9 cellular contexts compared by ENCODE assay signal in the genomic region with DNA sequence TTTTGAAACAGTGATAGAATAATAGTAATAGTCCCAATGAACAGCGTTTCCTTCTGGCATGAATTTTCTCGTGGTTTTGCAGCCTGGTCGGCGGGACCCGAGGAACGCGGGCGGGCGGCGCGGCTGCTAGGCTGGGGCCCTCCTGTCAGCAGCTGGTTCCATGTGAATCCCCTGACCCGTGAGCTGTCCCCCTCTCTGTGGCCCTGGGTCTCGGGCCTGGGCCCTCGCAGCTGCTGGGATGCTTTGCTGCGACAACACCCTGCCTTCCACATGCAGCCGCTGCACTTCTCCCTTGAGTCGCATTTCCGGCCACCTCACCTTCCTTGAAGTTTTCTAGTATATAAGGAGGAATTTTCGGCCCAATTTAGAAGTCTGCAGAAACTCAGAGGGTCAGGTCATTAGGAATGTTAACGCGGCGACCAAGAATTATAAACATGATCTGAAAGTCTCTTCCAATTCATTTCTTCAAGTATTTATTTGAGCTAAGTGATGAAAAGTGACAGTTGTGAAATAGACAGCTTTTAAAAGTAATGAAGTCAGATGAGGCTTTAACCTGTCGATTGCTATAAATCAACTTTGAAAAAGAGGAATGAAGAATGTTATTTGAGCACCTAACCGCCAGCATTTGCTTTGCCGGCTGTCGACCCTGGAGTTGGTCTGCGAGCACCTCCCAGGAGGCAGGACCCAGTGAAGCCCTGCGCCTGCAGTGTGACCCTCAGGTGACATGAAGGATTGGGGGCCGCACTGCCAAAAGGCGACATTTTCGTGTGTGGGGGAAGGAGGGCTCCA. TPM values are rescaled to one million over a fixed set of nuclear protein-coding genes. Genes with fewer than 3 reads are reported as not detected.
DNase-seq lines count a peak whose midpoint lies in the region; ATAC-seq lines count a peak whose summit lies in the region.
"Had no signal": no experiment of that assay in that cellular context is flagged by ENCODE, and none has a peak within 500 bp of the region (broad histone marks: within the 10 kb centered on the region; RNA-seq: fewer than 3 reads in every experiment).

No MANE protein-coding gene starts in this region.

- peak overlapping the region; percentile 77 for H3K27ac Mint-ChIP-seq in activated CD8-positive, alpha-beta memory T cell treated with anti-CD3 and anti-CD28 coated beads, Interleukin-2, amount 10 ng/mL, durations not matched to agents 7 days and 5 days
- no peak overlapping the region for H3K27ac Mint-ChIP-seq in activated naive CD8-positive, alpha-beta T cell
- peak overlapping the region in 1 of 6 donors; percentile 71 for H3K27ac Mint-ChIP-seq in immature natural killer cell
- no peak overlapping the region for H3K27ac Mint-ChIP-seq in stimulated activated naive CD8-positive, alpha-beta T cell treated with anti-CD3 and anti-CD28 coated beads, Interleukin-15, amount 100 ng/mL, for 72 hours

- H3K4me3 Mint-ChIP-seq in activated CD8-positive, alpha-beta memory T cell treated with anti-CD3 and anti-CD28 coated beads, Interleukin-2, amount 10 ng/mL, durations not matched to agents 7 days and 5 days: peak overlapping the region; percentile 74
- peak overlapping the region; percentile 84 for H3K4me3 Mint-ChIP-seq in activated naive CD8-positive, alpha-beta T cell
- H3K4me3 Mint-ChIP-seq in immature natural killer cell: peak overlapping the region; percentile 88 to 95 (median 92)
- peak overlapping the region; percentile 88 for H3K4me3 Mint-ChIP-seq in stimulated activated naive CD8-positive, alpha-beta T cell treated with anti-CD3 and anti-CD28 coated beads, Interleukin-15, amount 100 ng/mL, for 72 hours

- H3K4me1 Mint-ChIP-seq in activated CD8-positive, alpha-beta memory T cell treated with anti-CD3 and anti-CD28 coated beads, Interleukin-2, amount 10 ng/mL, durations not matched to agents 7 days and 5 days: peaks cover 20% of the 10 kb centered on the region
- H3K4me1 Mint-ChIP-seq in activated naive CD8-positive, alpha-beta T cell (ENCODE audit: low read depth): peaks cover 27% of the 10 kb centered on the region
- H3K4me1 Mint-ChIP-seq in immature natural killer cell: peaks cover 25 to 27% of the 10 kb centered on the region in 2 donors
- peaks cover 40% of the 10 kb centered on the region for H3K4me1 Mint-ChIP-seq in stimulated activated naive CD8-positive, alpha-beta T cell treated with anti-CD3 and anti-CD28 coated beads, Interleukin-15, amount 100 ng/mL, for 72 hours

- no peak for DNase-seq in activated CD8-positive, alpha-beta memory T cell treated with anti-CD3 and anti-CD28 coated beads, Interleukin-2, amount 10 ng/mL, durations not matched to agents 7 days and 5 days
- no peak for DNase-seq in activated CD8-positive, alpha-beta memory T cell treated with anti-CD3 and anti-CD28 coated beads for 24 hours
- DNase-seq in immature natural killer cell (no peak), NCI-H2107 (lab: John Stamatoyannopoulos, UW) (no peak), NCI-H2029 (lab: John Stamatoyannopoulos, UW) (no peak)
- no peak for DNase-seq in stimulated activated naive CD8-positive, alpha-beta T cell treated with anti-CD3 and anti-CD28 coated beads, Interleukin-15, amount 100 ng/mL, for 72 hours
- DNase-seq: NCI-H524 treated with DMSO at 0.1 percent for 48 hours had no signal

- H3K9me3 Mint-ChIP-seq in activated CD8-positive, alpha-beta memory T cell treated with anti-CD3 and anti-CD28 coated beads, Interleukin-2, amount 10 ng/mL, durations not matched to agents 7 days and 5 days (ENCODE audit: low read depth): peaks cover 2% of the 10 kb centered on the region
- H3K9me3 Mint-ChIP-seq in activated naive CD8-positive, alpha-beta T cell (ENCODE audit: low read depth): no peaks in the 10 kb centered on the region
- peaks cover 0 to 37% (median 10%) of the 10 kb centered on the region in 6 donors for H3K9me3 Mint-ChIP-seq in immature natural killer cell
- H3K9me3 Mint-ChIP-seq in stimulated activated naive CD8-positive, alpha-beta T cell treated with anti-CD3 and anti-CD28 coated beads, Interleukin-15, amount 100 ng/mL, for 72 hours: peaks cover 2 to 8% of the 10 kb centered on the region in 2 donors

- CTCF ChIA-PET in activated CD8-positive, alpha-beta memory T cell treated with anti-CD3 and anti-CD28 coated beads, Interleukin-2, amount 10 ng/mL, durations not matched to agents 7 days and 5 days (lab: Charles Lee): interaction anchor here (1.5 kb wide), 1 partner anchor 535 kb away, joined by 4 read pairs; no protein-coding TSS in a partner anchor

- no peak for ATAC-seq in activated CD8-positive, alpha-beta memory T cell treated with anti-CD3 and anti-CD28 coated beads, Interleukin-2, amount 10 ng/mL, durations not matched to agents 7 days and 5 days
- ATAC-seq in stimulated activated naive CD8-positive, alpha-beta T cell treated with anti-CD3 and anti-CD28 coated beads, Interleukin-15, amount 100 ng/mL, for 72 hours: no peak
- ATAC-seq in GM21786 (IDR thresholded peaks at IDR 0.05; ENCODE audit: unreplicated experiment): no peak

- no peaks in the 10 kb centered on the region for H3K36me3 Mint-ChIP-seq in activated CD8-positive, alpha-beta memory T cell treated with anti-CD3 and anti-CD28 coated beads, Interleukin-2, amount 10 ng/mL, durations not matched to agents 7 days and 5 days
- no peaks in the 10 kb centered on the region for H3K36me3 Mint-ChIP-seq in activated naive CD8-positive, alpha-beta T cell
- H3K36me3 Mint-ChIP-seq in immature natural killer cell: peaks cover 0 to 12% (median 7%) of the 10 kb centered on the region in 3 donors

- peaks cover 60% of the 10 kb centered on the region for H3K27me3 Mint-ChIP-seq in activated CD8-positive, alpha-beta memory T cell treated with anti-CD3 and anti-CD28 coated beads, Interleukin-2, amount 10 ng/mL, durations not matched to agents 7 days and 5 days
- H3K27me3 Mint-ChIP-seq in activated naive CD8-positive, alpha-beta T cell: peaks cover 31% of the 10 kb centered on the region
- H3K27me3 Mint-ChIP-seq in immature natural killer cell (ENCODE audit: low read depth in 3 of 3): peaks cover 34 to 63% (median 57%) of the 10 kb centered on the region in 3 donors
- peaks cover 8% of the 10 kb centered on the region for H3K27me3 Mint-ChIP-seq in stimulated activated naive CD8-positive, alpha-beta T cell treated with anti-CD3 and anti-CD28 coated beads, Interleukin-15, amount 100 ng/mL, for 72 hours

RNA-seq across cellular contexts. Expression of a gene that starts 27.7 kb away (rescaled TPM):
- total RNA-seq in activated CD8-positive, alpha-beta memory T cell treated with anti-CD3 and anti-CD28 coated beads, Interleukin-2, amount 10 ng/mL, durations not matched to agents 7 days and 5 days: not detected
- not detected for polyA plus RNA-seq in immature natural killer cell
